In the genomic region with DNA sequence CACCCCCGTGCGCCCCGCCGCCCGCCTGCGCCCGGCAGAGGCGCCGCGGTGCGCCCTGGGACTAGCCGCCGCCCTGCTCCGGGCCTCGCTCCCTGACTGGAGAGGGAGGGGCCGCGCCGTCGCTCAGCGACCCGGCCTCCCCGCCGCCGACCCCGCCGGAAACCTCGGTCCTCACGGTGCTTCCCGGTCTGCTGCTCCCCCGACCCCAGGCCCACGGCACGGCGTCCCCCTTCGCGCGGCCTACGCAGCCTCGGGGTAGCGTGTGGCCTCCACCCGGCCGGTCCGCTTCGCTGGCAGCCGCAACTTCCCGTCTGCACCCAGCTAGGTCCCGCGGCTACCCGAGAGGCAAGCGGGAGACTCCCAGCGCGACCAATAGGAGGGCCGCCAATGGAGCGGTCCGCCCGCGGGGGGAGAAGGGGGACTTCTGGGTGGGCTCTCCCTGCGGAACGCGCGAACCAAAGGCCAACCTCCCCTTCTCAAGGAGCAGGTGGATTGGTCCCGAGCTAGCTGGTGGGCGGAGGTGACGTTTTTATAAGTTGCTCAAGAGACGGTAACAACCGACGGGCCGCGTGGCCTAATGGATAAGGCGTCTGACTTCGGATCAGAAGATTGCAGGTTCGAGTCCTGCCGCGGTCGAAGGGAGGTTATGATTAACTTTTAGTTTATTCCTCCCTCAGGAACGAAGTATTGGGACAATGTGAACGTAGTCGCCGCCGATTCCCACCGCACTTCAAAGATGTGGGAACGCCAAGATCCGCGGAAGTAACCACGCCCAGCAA, we compare ENCODE assay signal across 8 cellular contexts. TPM values are rescaled to one million over a fixed set of nuclear protein-coding genes. Genes with fewer than 3 reads are reported as not detected.
A peak's percentile ranks its signal among the peaks of the same experiment; 100 is the strongest.
DNase-seq lines count a peak whose midpoint lies in the region; ATAC-seq and TF ChIP-seq lines count a peak whose summit lies in the region.

TSS of gene POLG (minus strand) at position 315 of the 779 bp plus-strand sequence. CDS start 1,070 bp downstream, outside the sequence.

- H3K27ac Mint-ChIP-seq in activated T-helper 17 cell treated with anti-CD3 and anti-CD28 coated beads, Interleukin-2, amount 50 U/mL, for 72 hours: peak within 1 kb of the TSS; percentile 100
- H3K27ac Mint-ChIP-seq in naive B cell: peak within 1 kb of the TSS; percentile 92 to 100 (median 100)
- peak within 1 kb of the TSS; percentile 86 for H3K27ac Mint-ChIP-seq in stimulated activated memory B cell treated with anti-CD40 and anti-IgM and Interleukin-4, amounts not matched to agents 10 μg/mL and 1 μg/mL and 100 μg/mL, for 72 hours

- H3K27me3 Mint-ChIP-seq in activated T-helper 17 cell treated with anti-CD3 and anti-CD28 coated beads, Interleukin-2, amount 50 U/mL, for 72 hours: no peaks in the 10 kb centered on the region
- H3K27me3 Mint-ChIP-seq in naive B cell: peaks cover 0 to 7% (median 5%) of the 10 kb centered on the region in 3 donors
- no peaks in the 10 kb centered on the region for H3K27me3 Mint-ChIP-seq in stimulated activated memory B cell treated with anti-CD40 and anti-IgM and Interleukin-4, amounts not matched to agents 10 μg/mL and 1 μg/mL and 100 μg/mL, for 72 hours

- CTCF ChIA-PET in RWPE1 (lab: Yijun Ruan, JAX): interaction anchor here (0.6 to 1.2 kb wide), 2 partner anchors 23 kb away, joined by 3 to 5 read pairs; no protein-coding TSS in a partner anchor

- POLR2A ChIA-PET in RWPE1 (lab: Yijun Ruan, JAX; ENCODE audit: low non-redundant PET): interaction anchor here (0.6 kb wide), 1 partner anchor 62 kb away, joined by 8 read pairs; no protein-coding TSS in a partner anchor

- TF ChIP-seq CTCF in LNCaP clone FGC (IDR thresholded peaks at IDR 0.05; ENCODE audit: control insufficient read depth, extremely low read depth, insufficient read depth): no peak
- no peak for TF ChIP-seq CTCF in RWPE1 (conservative IDR thresholded peaks at IDR 0.05; ENCODE audit: low read depth)

- peak; percentile 94 for ATAC-seq in activated T-helper 17 cell treated with anti-CD3 and anti-CD28 coated beads, Interleukin-2, amount 50 U/mL, for 72 hours (replicated peaks)
- ATAC-seq in naive B cell (ENCODE audit: low read depth in 2 of 2): peak; percentile 88
- ATAC-seq in stimulated activated memory B cell treated with anti-CD40 and anti-IgM and Interleukin-4, amounts not matched to agents 10 μg/mL and 1 μg/mL and 100 μg/mL, for 72 hours: peak; percentile 97

- DNase-seq in Daoy (ENCODE audit: low read depth) (peak; percentile 98), GOT3 (lab: John Stamatoyannopoulos, UW) (peak; percentile 95), LNCaP clone FGC (ENCODE audit: low read depth) (peak; percentile 97), RWPE1 (ENCODE audit: low spot score) (peak; percentile 98), fibroblast of gingiva (ENCODE audit: low read depth) (peak; percentile 100), naive B cell (peak; percentile 100)

- H3K4me3 ChIP-seq in LNCaP clone FGC (ENCODE audit: low read depth, low read length): peak within 1 kb of the TSS; percentile 82

- peaks cover 54% of the 10 kb centered on the region for H3K36me3 Mint-ChIP-seq in activated T-helper 17 cell treated with anti-CD3 and anti-CD28 coated beads, Interleukin-2, amount 50 U/mL, for 72 hours (ENCODE audit: low read depth)
- peaks cover 7 to 12% of the 10 kb centered on the region in 2 donors for H3K36me3 Mint-ChIP-seq in naive B cell
- H3K36me3 Mint-ChIP-seq in stimulated activated memory B cell treated with anti-CD40 and anti-IgM and Interleukin-4, amounts not matched to agents 10 μg/mL and 1 μg/mL and 100 μg/mL, for 72 hours: peaks cover 27% of the 10 kb centered on the region

- H3K27ac ChIP-seq in RWPE1: peak within 1 kb of the TSS; percentile 89

- H3K4me1 Mint-ChIP-seq in activated T-helper 17 cell treated with anti-CD3 and anti-CD28 coated beads, Interleukin-2, amount 50 U/mL, for 72 hours: peaks cover 41% of the 10 kb centered on the region
- peaks cover 32 to 50% (median 44%) of the 10 kb centered on the region in 3 donors for H3K4me1 Mint-ChIP-seq in naive B cell
- H3K4me1 Mint-ChIP-seq in stimulated activated memory B cell treated with anti-CD40 and anti-IgM and Interleukin-4, amounts not matched to agents 10 μg/mL and 1 μg/mL and 100 μg/mL, for 72 hours: peaks cover 52% of the 10 kb centered on the region

- H3K9me3 Mint-ChIP-seq in activated T-helper 17 cell treated with anti-CD3 and anti-CD28 coated beads, Interleukin-2, amount 50 U/mL, for 72 hours: peaks cover 5% of the 10 kb centered on the region
- H3K9me3 Mint-ChIP-seq in naive B cell: peaks cover 0 to 6% (median 4%) of the 10 kb centered on the region in 7 donors
- no peaks in the 10 kb centered on the region for H3K9me3 Mint-ChIP-seq in stimulated activated memory B cell treated with anti-CD40 and anti-IgM and Interleukin-4, amounts not matched to agents 10 μg/mL and 1 μg/mL and 100 μg/mL, for 72 hours

- peak within 1 kb of the TSS; percentile 94 for H3K4me3 Mint-ChIP-seq in activated T-helper 17 cell treated with anti-CD3 and anti-CD28 coated beads, Interleukin-2, amount 50 U/mL, for 72 hours
- H3K4me3 Mint-ChIP-seq in naive B cell: peak within 1 kb of the TSS; percentile 85 to 97 (median 94)
- H3K4me3 Mint-ChIP-seq in stimulated activated memory B cell treated with anti-CD40 and anti-IgM and Interleukin-4, amounts not matched to agents 10 μg/mL and 1 μg/mL and 100 μg/mL, for 72 hours: peak within 1 kb of the TSS; percentile 83

RNA-seq across cellular contexts. Expression of gene POLG, which starts in this region (rescaled TPM):
- total RNA-seq in Daoy (2014; rRNA removed; shearing (Covaris generic)): 30.9 and 35.0 TPM in 2 replicates
- 10 to 100 TPM; 76.9 to 89.7 TPM for total RNA-seq in activated T-helper 17 cell treated with anti-CD3 and anti-CD28 coated beads, Interleukin-2, amount 50 U/mL, for 72 hours
- 10 to 100 TPM; 23.7 to 61.3 (median 28.5) TPM for polyA plus RNA-seq in naive B cell (ENCODE audit: low read depth in 6 of 6)

Comparison
In these comparisons a context has a peak if more than half of its experiments do, and no peak if none do; other contexts are left out.
1. Peak in every context shown above with its lines: DNase-seq, ATAC-seq, H3K4me3 ChIP-seq and H3K27ac ChIP-seq.